16 cellular contexts compared by ENCODE assay signal in the genomic region with DNA sequence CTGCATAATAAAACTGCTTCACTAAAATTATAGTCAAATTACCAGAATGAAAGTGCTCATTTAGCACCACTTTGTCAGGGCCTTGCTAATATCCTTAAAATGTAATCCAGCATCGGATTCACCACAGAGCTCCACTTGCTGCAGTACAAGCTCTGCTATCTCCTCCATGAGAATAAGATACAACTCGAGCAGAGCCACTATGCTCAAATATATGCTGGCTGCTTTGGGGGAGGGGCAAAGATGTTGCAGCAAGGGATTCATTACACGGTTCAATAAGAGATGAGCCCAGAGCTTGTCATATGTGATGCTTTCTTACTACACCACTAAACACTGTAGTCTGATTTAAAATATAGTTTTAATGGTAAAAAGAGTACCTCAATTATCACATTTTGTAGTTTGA.
A peak's percentile ranks its signal among the peaks of the same experiment; 100 is the strongest.
DNase-seq lines count a peak whose midpoint lies in the region; ATAC-seq, FAIRE-seq and TF ChIP-seq lines count a peak whose summit lies in the region.
"Had no signal": no experiment of that assay in that cellular context is flagged by ENCODE, and none has a peak within 500 bp of the region (broad histone marks: within the 10 kb centered on the region; RNA-seq: fewer than 3 reads in every experiment).

No MANE protein-coding gene starts in this region.

- TF ChIP-seq POLR2A in A549 (IDR thresholded peaks at IDR 0.05; ENCODE audit: low read length) = no peak

- no peak for TF ChIP-seq EP300 in A549 (IDR thresholded peaks at IDR 0.05)

- ATAC-seq in A549 = no peak
- ATAC-seq in naive thymus-derived CD8-positive, alpha-beta T cell = no peak

- CTCF ChIA-PET in A549 (lab: Yijun Ruan, JAX) (interaction anchor here (0.8 to 2.0 kb wide), 3 partner anchors 31 to 284 kb away, joined by 3 to 12 read pairs (median 6); no protein-coding TSS in a partner anchor), HEK293 (lab: Yijun Ruan, JAX) (interaction anchor here (0.8 to 1.4 kb wide), 2 partner anchors 31 to 284 kb away, joined by 3 to 4 read pairs; no protein-coding TSS in a partner anchor)

- TF ChIP-seq RAD21 in A549 (conservative IDR thresholded peaks at IDR 0.05 in 1 of 2, IDR thresholded peaks at IDR 0.05 in 1 of 2) = no peak

- H3K9me3 ChIP-seq in A549 (no peaks in the 10 kb centered on the region), HEK293 (ENCODE audit: control insufficient read depth, insufficient read depth, low read depth, low read length) (no peaks in the 10 kb centered on the region)
- H3K9me3 ChIP-seq: MG63, vagina had no signal

- H3K4me3 ChIP-seq in A549 (no peak overlapping the region), HEK293 (ENCODE audit: low read depth, low read length) (no peak overlapping the region)
- H3K4me3 ChIP-seq: MG63, vagina had no signal

- no peak overlapping the region for H3K27ac ChIP-seq in A549
- H3K27ac ChIP-seq in HEK293 (ENCODE audit: extremely low read depth, low read depth, low read length) = no peak overlapping the region
- H3K27ac ChIP-seq: parathyroid adenoma, vagina had no signal

- no peak for FAIRE-seq in A549 (lab: Jason Lieb, UNC)

- in situ Hi-C loops in SK-MEL-5 (cut with HindIII; ENCODE audit: low pct_unique_long_range_greater_than_20kb, low sequenced_read_pairs) = no loop called here

- peaks cover 60% of the 10 kb centered on the region for H3K4me1 ChIP-seq in A549
- H3K4me1 ChIP-seq in HEK293 (ENCODE audit: control insufficient read depth, insufficient read depth, low read length) = no peaks in the 10 kb centered on the region; the same call in 1 of the 2 replicates
- H3K4me1 ChIP-seq: parathyroid adenoma had no signal

- WGBS in A549 (ENCODE audit: missing lambda C conversion rate) = 28% methylated on average over 3 of the region's 3 CpGs

- no peaks in the 10 kb centered on the region for H3K36me3 ChIP-seq in HEK293 (ENCODE audit: control insufficient read depth in 2 of 2, insufficient read depth in 1 of 2, low read length in 2 of 2)
- H3K36me3 ChIP-seq: vagina had no signal

- DNase-seq in A549 (ENCODE audit: low read depth in 1 of 2, low spot score in 1 of 2) = no peak
- DNase-seq in SK-MEL-5 (ENCODE audit: low read depth, low spot score) = peak; percentile 34
- peak; percentile 40 for DNase-seq in glomerular visceral epithelial cell (ENCODE audit: extremely low spot score)
- no peak for DNase-seq in superior temporal gyrus (ENCODE audit: extremely low spot score)
- no peak for DNase-seq in naive thymus-derived CD8-positive, alpha-beta T cell
- DNase-seq in T-helper 2 cell treated with Interferon-gamma antibody and Interleukin-4, amounts not matched to agents 5 μg/mL and 100 μg/mL, for 36 hours (ENCODE audit: low spot score) = no peak
- DNase-seq in GDM1 (lab: John Stamatoyannopoulos, UW) = no peak
- DNase-seq: activated CD4-positive, alpha-beta T cell treated with anti-CD3 and anti-CD28 coated beads for 48 hours; activated naive CD4-positive, alpha-beta T cell treated with anti-CD3 and anti-CD28 coated beads, Interleukin-2, amount 10 ng/mL, durations not matched to agents 7 days and 5 days; MG63; NCI-H2081; stimulated activated CD4-positive, alpha-beta T cell treated with anti-CD3 and anti-CD28 coated beads, Interleukin-4, amount 100 ng/mL, for 1 hour had no signal

- POLR2A ChIA-PET in A549 (lab: Yijun Ruan, JAX) = no interaction called here
- POLR2A ChIA-PET in HEK293 (lab: Yijun Ruan, JAX) = no interaction called here
- POLR2A ChIA-PET in naive thymus-derived CD8-positive, alpha-beta T cell (lab: Charles Lee) = no interaction called here

- H3K4me1 Mint-ChIP-seq in naive thymus-derived CD8-positive, alpha-beta T cell = peaks cover 15 to 54% (median 46%) of the 10 kb centered on the region in 4 donors
- H3K4me1 Mint-ChIP-seq in T-helper 2 cell treated with Interferon-gamma antibody and Interleukin-4, amounts not matched to agents 5 μg/mL and 100 μg/mL, for 36 hours (ENCODE audit: low read depth) = peaks cover 8% of the 10 kb centered on the region

- no peaks in the 10 kb centered on the region for H3K36me3 Mint-ChIP-seq in naive thymus-derived CD8-positive, alpha-beta T cell
- no peaks in the 10 kb centered on the region for H3K36me3 Mint-ChIP-seq in T-helper 2 cell treated with Interferon-gamma antibody and Interleukin-4, amounts not matched to agents 5 μg/mL and 100 μg/mL, for 36 hours (ENCODE audit: low read depth)
- H3K36me3 Mint-ChIP-seq: activated naive CD4-positive, alpha-beta T cell treated with anti-CD3 and anti-CD28 coated beads, Interleukin-2, amount 10 ng/mL, durations not matched to agents 7 days and 5 days had no signal

- H3K4me2 ChIP-seq in A549 = peak overlapping the region; percentile 48; the same call in 2 of the 3 replicates

- TF ChIP-seq CTCF in A549 (IDR thresholded peaks at IDR 0.05) (no peak), HEK293 (tag by site-specific recombination; IDR thresholded peaks at IDR 0.05) (no peak)

- no peaks in the 10 kb centered on the region for H3K9me3 Mint-ChIP-seq in naive thymus-derived CD8-positive, alpha-beta T cell
- no peaks in the 10 kb centered on the region for H3K9me3 Mint-ChIP-seq in T-helper 2 cell treated with Interferon-gamma antibody and Interleukin-4, amounts not matched to agents 5 μg/mL and 100 μg/mL, for 36 hours
- H3K9me3 Mint-ChIP-seq: activated naive CD4-positive, alpha-beta T cell treated with anti-CD3 and anti-CD28 coated beads, Interleukin-2, amount 10 ng/mL, durations not matched to agents 7 days and 5 days; dendritic cell treated with granulocyte-macrophage colony-stimulating factor and Interleukin-4, amounts not matched to agents 40 ng/mL and 50 ng/mL, for 4 days had no signal

- no peaks in the 10 kb centered on the region for H3K27me3 Mint-ChIP-seq in naive thymus-derived CD8-positive, alpha-beta T cell
- H3K27me3 Mint-ChIP-seq in T-helper 2 cell treated with Interferon-gamma antibody and Interleukin-4, amounts not matched to agents 5 μg/mL and 100 μg/mL, for 36 hours (ENCODE audit: low read depth) = no peaks in the 10 kb centered on the region
- H3K27me3 Mint-ChIP-seq: activated naive CD4-positive, alpha-beta T cell treated with anti-CD3 and anti-CD28 coated beads, Interleukin-2, amount 10 ng/mL, durations not matched to agents 7 days and 5 days; dendritic cell treated with granulocyte-macrophage colony-stimulating factor and Interleukin-4, amounts not matched to agents 40 ng/mL and 50 ng/mL, for 4 days had no signal

- no peak overlapping the region for H3K4me3 Mint-ChIP-seq in naive thymus-derived CD8-positive, alpha-beta T cell
- H3K4me3 Mint-ChIP-seq in T-helper 2 cell treated with Interferon-gamma antibody and Interleukin-4, amounts not matched to agents 5 μg/mL and 100 μg/mL, for 36 hours = no peak overlapping the region
- H3K4me3 Mint-ChIP-seq: activated naive CD4-positive, alpha-beta T cell treated with anti-CD3 and anti-CD28 coated beads, Interleukin-2, amount 10 ng/mL, durations not matched to agents 7 days and 5 days; dendritic cell treated with granulocyte-macrophage colony-stimulating factor and Interleukin-4, amounts not matched to agents 40 ng/mL and 50 ng/mL, for 4 days had no signal

- H3K27ac Mint-ChIP-seq in naive thymus-derived CD8-positive, alpha-beta T cell = no peak overlapping the region
- no peak overlapping the region for H3K27ac Mint-ChIP-seq in T-helper 2 cell treated with Interferon-gamma antibody and Interleukin-4, amounts not matched to agents 5 μg/mL and 100 μg/mL, for 36 hours
- H3K27ac Mint-ChIP-seq: activated naive CD4-positive, alpha-beta T cell treated with anti-CD3 and anti-CD28 coated beads, Interleukin-2, amount 10 ng/mL, durations not matched to agents 7 days and 5 days; dendritic cell treated with granulocyte-macrophage colony-stimulating factor and Interleukin-4, amounts not matched to agents 40 ng/mL and 50 ng/mL, for 4 days had no signal

TF ChIP-seq in A549, 52 proteins besides CTCF, POLR2A, EP300 and RAD21 (continues in another document):
- TF ChIP-seq HOXB5 (CRISPR knock-in tag; IDR thresholded peaks at IDR 0.05) (no peak), TFCP2L1 (CRISPR knock-in tag; IDR thresholded peaks at IDR 0.05) (no peak), ZC3H11A (IDR thresholded peaks at IDR 0.05) (no peak), SREBF2 (IDR thresholded peaks at IDR 0.05) (no peak), NFE2L2 (conservative IDR thresholded peaks at IDR 0.05; ENCODE audit: low read length) (no peak), TP53 (CRISPR knock-in tag; IDR thresholded peaks at IDR 0.05) (no peak), KDM5A (IDR thresholded peaks at IDR 0.05) (no peak), MYC (IDR thresholded peaks at IDR 0.05; ENCODE audit: borderline replicate concordance, low read length) (no peak), BCL3 (IDR thresholded peaks at IDR 0.05) (no peak), EHMT2 (IDR thresholded peaks at IDR 0.05; ENCODE audit: low read depth) (no peak)

TF ChIP-seq in HEK293, 187 proteins besides CTCF, POLR2A, EP300 and RAD21 (continues in another document):
- TF ChIP-seq ZBTB17 (tag by site-specific recombination; IDR thresholded peaks at IDR 0.05) (peak; percentile 70), ZNF670 (tag by site-specific recombination; IDR thresholded peaks at IDR 0.05; ENCODE audit: low read depth) (no peak), ZNF747 (tag by site-specific recombination; IDR thresholded peaks at IDR 0.05) (no peak), ZNF560 (tag by site-specific recombination; IDR thresholded peaks at IDR 0.05; ENCODE audit: borderline replicate concordance) (no peak), TRIM28 (IDR thresholded peaks at IDR 0.05; ENCODE audit: borderline replicate concordance, low read length) (peak; percentile 69; the same call in 1 of the 2 replicates), ZNF404 (tag by site-specific recombination; IDR thresholded peaks at IDR 0.05) (no peak), GLIS2 (tag by site-specific recombination; IDR thresholded peaks at IDR 0.05) (no peak), ZNF121 (tag by site-specific recombination; IDR thresholded peaks at IDR 0.05) (no peak)

Comparison
In these comparisons a context has a peak if more than half of its experiments do, and no peak if none do; other contexts are left out.
1. DNase-seq: peak in SK-MEL-5 (single experiment) and glomerular visceral epithelial cell (single experiment); none in A549 (0 of 2), superior temporal gyrus (single experiment), naive thymus-derived CD8-positive, alpha-beta T cell (0 of 10), T-helper 2 cell treated with Interferon-gamma antibody and Interleukin-4, amounts not matched to agents 5 μg/mL and 100 μg/mL, for 36 hours (single experiment) and GDM1 (single experiment).